27 cellular contexts compared by ENCODE assay signal in the genomic region with DNA sequence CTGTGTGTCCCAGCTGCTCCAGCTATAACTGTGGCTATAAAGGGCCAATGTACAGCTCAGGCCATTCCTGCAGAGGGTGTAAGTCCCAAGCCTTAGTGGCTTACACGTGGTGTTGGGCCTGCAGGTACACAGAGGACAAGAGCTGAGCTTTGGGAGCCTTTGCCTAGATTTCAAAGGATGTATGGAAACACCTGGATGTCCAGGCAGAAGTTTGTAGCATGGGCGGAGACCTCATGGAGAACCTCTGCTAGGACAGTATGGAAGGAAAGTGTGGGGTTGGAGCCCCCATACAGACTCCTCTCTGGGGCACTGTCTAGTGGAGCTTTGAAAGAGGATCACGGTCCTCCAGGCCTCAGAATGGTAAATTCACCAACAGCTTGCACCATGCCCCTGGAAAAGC.
"Had no signal": no experiment of that assay in that cellular context is flagged by ENCODE, and none has a peak within 500 bp of the region (broad histone marks: within the 10 kb centered on the region; RNA-seq: fewer than 3 reads in every experiment).

No MANE protein-coding gene starts in this region.

- H3K4me3 Mint-ChIP-seq: naive thymus-derived CD8-positive, alpha-beta T cell; nephron; neural crest cell; stimulated activated memory B cell treated with anti-CD40 and anti-IgM and Interleukin-4, amounts not matched to agents 10 μg/mL and 1 μg/mL and 100 μg/mL, for 72 hours; stimulated activated naive CD8-positive, alpha-beta T cell treated with anti-CD3 and anti-CD28 coated beads, Interleukin-15, amount 100 ng/mL, for 72 hours had no signal

- H3K4me3 ChIP-seq: left lung, lower lobe of right lung, pancreas, right atrium auricular region, right lobe of liver, smooth muscle cell, tibial nerve, upper lobe of left lung, vagina had no signal

- H3K27me3 ChIP-seq: left lung, pancreas, right atrium auricular region, right lobe of liver, tibial nerve, upper lobe of left lung, vagina had no signal

- ATAC-seq: left colon; left lung; lower lobe of right lung; naive thymus-derived CD8-positive, alpha-beta T cell; pancreas; right lobe of liver; stimulated activated memory B cell treated with anti-CD40 and anti-IgM and Interleukin-4, amounts not matched to agents 10 μg/mL and 1 μg/mL and 100 μg/mL, for 72 hours; stimulated activated naive CD8-positive, alpha-beta T cell treated with anti-CD3 and anti-CD28 coated beads, Interleukin-15, amount 100 ng/mL, for 72 hours had no signal

- H3K27ac ChIP-seq: left lung, lower lobe of right lung, pancreas, right atrium auricular region, right lobe of liver, tibial nerve, upper lobe of left lung, vagina had no signal

- H3K36me3 Mint-ChIP-seq: naive thymus-derived CD8-positive, alpha-beta T cell; stimulated activated memory B cell treated with anti-CD40 and anti-IgM and Interleukin-4, amounts not matched to agents 10 μg/mL and 1 μg/mL and 100 μg/mL, for 72 hours had no signal

- H3K27me3 Mint-ChIP-seq: stimulated activated memory B cell treated with anti-CD40 and anti-IgM and Interleukin-4, amounts not matched to agents 10 μg/mL and 1 μg/mL and 100 μg/mL, for 72 hours; stimulated activated naive CD8-positive, alpha-beta T cell treated with anti-CD3 and anti-CD28 coated beads, Interleukin-15, amount 100 ng/mL, for 72 hours had no signal

- H3K4me1 ChIP-seq: left lung, lower lobe of right lung, pancreas, right atrium auricular region, right lobe of liver, tibial nerve, upper lobe of left lung, vagina had no signal

- H3K36me3 ChIP-seq: left lung, lower lobe of right lung, pancreas, right atrium auricular region, right lobe of liver, tibial nerve, upper lobe of left lung, vagina had no signal

- H3K27ac Mint-ChIP-seq: naive thymus-derived CD8-positive, alpha-beta T cell; nephron; stimulated activated memory B cell treated with anti-CD40 and anti-IgM and Interleukin-4, amounts not matched to agents 10 μg/mL and 1 μg/mL and 100 μg/mL, for 72 hours; stimulated activated naive CD8-positive, alpha-beta T cell treated with anti-CD3 and anti-CD28 coated beads, Interleukin-15, amount 100 ng/mL, for 72 hours had no signal

- H3K4me2 ChIP-seq: smooth muscle cell had no signal

- DNase-seq: hippocampal formation; kidney glomerular epithelial cell; left colon; lower lobe of right lung; mammary epithelial cell; mesenchymal stem cell; naive thymus-derived CD8-positive, alpha-beta T cell; nucleus accumbens; pancreas; right lobe of liver; stimulated activated CD4-positive, alpha-beta T cell treated with anti-CD3 and anti-CD28 coated beads, Interleukin-1b, Interleukin-23, amount 100 ng/mL, for 48 hours; stimulated activated CD4-positive, alpha-beta T cell treated with anti-CD3 and anti-CD28 coated beads, Interleukin-2, amount 100 ng/mL, for 48 hours; stimulated activated CD4-positive, alpha-beta T cell treated with anti-CD3 and anti-CD28 coated beads, Interleukin-4, amount 100 ng/mL, for 4 hours; stimulated activated CD8-positive, alpha-beta memory T cell treated with anti-CD3 and anti-CD28 coated beads, Interleukin-4, amount 100 ng/mL, for 48 hours; stimulated activated naive CD4-positive, alpha-beta T cell treated with Interleukin-2 at 50 U/mL for 16 hours; stimulated activated naive CD8-positive, alpha-beta T cell treated with anti-CD3 and anti-CD28 coated beads, Interleukin-15, amount 100 ng/mL, for 72 hours; substantia nigra; upper lobe of left lung had no signal

- H3K4me1 Mint-ChIP-seq: naive thymus-derived CD8-positive, alpha-beta T cell; nephron; stimulated activated memory B cell treated with anti-CD40 and anti-IgM and Interleukin-4, amounts not matched to agents 10 μg/mL and 1 μg/mL and 100 μg/mL, for 72 hours; stimulated activated naive CD8-positive, alpha-beta T cell treated with anti-CD3 and anti-CD28 coated beads, Interleukin-15, amount 100 ng/mL, for 72 hours had no signal

- H3K9me3 ChIP-seq: lower lobe of right lung, pancreas, right lobe of liver, vagina had no signal

- FAIRE-seq: keratinocyte, pancreas had no signal
